8 cellular contexts compared by ENCODE assay signal in the genomic region with DNA sequence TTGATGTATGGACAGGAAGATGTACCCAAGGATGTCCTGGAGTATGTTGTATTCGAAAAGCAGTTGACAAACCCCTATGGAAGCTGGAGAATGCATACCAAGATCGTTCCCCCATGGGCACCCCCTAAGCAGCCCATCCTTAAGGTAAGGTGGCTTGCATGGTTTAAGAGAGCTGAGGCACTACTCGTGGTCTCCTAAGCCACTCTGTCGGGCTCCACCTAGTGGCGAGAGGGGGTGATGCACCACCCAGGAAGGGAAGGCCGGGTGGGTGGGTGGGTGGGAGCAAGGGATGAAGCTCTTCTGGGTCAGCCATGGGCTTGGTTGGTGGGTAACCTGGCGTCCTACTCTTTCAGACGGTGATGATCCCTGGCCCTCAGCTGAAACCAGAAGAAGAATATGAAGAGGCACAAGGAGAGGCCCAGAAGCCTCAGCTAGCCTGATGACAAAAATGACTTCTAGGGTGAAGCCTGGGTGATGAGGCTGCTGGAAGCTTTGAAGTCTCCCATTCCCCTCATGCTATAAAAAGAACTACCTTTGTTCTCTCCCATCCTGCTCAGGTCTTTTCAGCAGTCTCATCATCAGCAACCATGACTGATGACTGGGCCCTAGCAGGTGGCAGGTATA. TPM values are rescaled to one million over a fixed set of nuclear protein-coding genes. Genes with fewer than 3 reads are reported as not detected.
DNase-seq lines count a peak whose midpoint lies in the region; ATAC-seq and TF ChIP-seq lines count a peak whose summit lies in the region.

No MANE protein-coding gene starts in this region.

- H3K36me3 ChIP-seq in mucosa of descending colon (ENCODE audit: low read depth) = no peaks in the 10 kb centered on the region

- peak; percentile 86 for ATAC-seq in mucosa of descending colon

- DNase-seq in NCI-H1694 (lab: John Stamatoyannopoulos, UW) (peak; percentile 46), NCI-H1694 treated with DMSO at 0.1 percent for 48 hours (lab: John Stamatoyannopoulos, UW) (no peak), NCI-H2171 (lab: John Stamatoyannopoulos, UW) (peak; percentile 26), ecto neural progenitor cell (ENCODE audit: low spot score) (peak; percentile 83), mucosa of descending colon (peak in 2 of 3 donors; percentile 68 to 73), GOT3 (lab: John Stamatoyannopoulos, UW) (no peak)
- DNase-seq in activated CD4-positive, alpha-beta T cell treated with anti-CD3 and anti-CD28 coated beads, Interleukin-2, amount 50 U/mL, for 48 hours = peak; percentile 78 to 81
- DNase-seq in stimulated activated CD8-positive, alpha-beta memory T cell treated with anti-CD3 and anti-CD28 coated beads, Interleukin-7, amount 100 ng/mL, for 4 hours (ENCODE audit: low read depth in 2 of 2) = peak; percentile 50 to 55

- intact Hi-C loops in mucosa of descending colon (cut with DNase I, micrococcal nuclease) = no loop called here

- H3K9me3 ChIP-seq in mucosa of descending colon = no peaks in the 10 kb centered on the region

- no peaks in the 10 kb centered on the region for H3K4me1 ChIP-seq in mucosa of descending colon (ENCODE audit: low read depth)

- TF ChIP-seq CTCF in mucosa of descending colon (IDR thresholded peaks at IDR 0.05) = peak; percentile 80

- H3K4me3 ChIP-seq in mucosa of descending colon = no peak overlapping the region

RNA-seq across cellular contexts. Expression of a gene that starts 21.5 kb away (rescaled TPM):
- under 1 TPM; 0.02 to 0.38 (median 0.09) TPM for total RNA-seq in mucosa of descending colon

RNA-seq across cellular contexts. Expression of a gene that starts 25.3 kb away (rescaled TPM):
- total RNA-seq in mucosa of descending colon = 10 to 100 TPM; 25.7 to 28.1 (median 27.9) TPM

RNA-seq across cellular contexts. Expression of a gene that starts 29.4 kb away (rescaled TPM):
- total RNA-seq in mucosa of descending colon = 10 to 100 TPM; 11.4 to 26.2 (median 16.1) TPM

Comparison
In these comparisons a context has a peak if more than half of its experiments do, and no peak if none do; other contexts are left out.
1. DNase-seq: peak in NCI-H1694 (single experiment), NCI-H2171 (single experiment), activated CD4-positive, alpha-beta T cell treated with anti-CD3 and anti-CD28 coated beads, Interleukin-2, amount 50 U/mL, for 48 hours (2 of 2), ecto neural progenitor cell (single experiment), mucosa of descending colon (2 of 3) and stimulated activated CD8-positive, alpha-beta memory T cell treated with anti-CD3 and anti-CD28 coated beads, Interleukin-7, amount 100 ng/mL, for 4 hours (2 of 2); none in NCI-H1694 treated with DMSO at 0.1 percent for 48 hours (single experiment) and GOT3 (single experiment).